Comparison of ENCODE assay signal across 1 cellular context in genomic region chr20:7980332-7981046, GRCh38.
TF ChIP-seq lines count a peak whose summit lies in the region.

No MANE protein-coding gene starts in this region.

TF ChIP-seq in HepG2, 621 proteins besides CTCF, POLR2A, EP300 and RAD21 (continued from another document and continues in another):
- TF ChIP-seq ZNF687 (CRISPR knock-in tag; IDR thresholded peaks at IDR 0.05) (peak; percentile 20; the same call in 1 of the 2 replicates), RBFOX2 (IDR thresholded peaks at IDR 0.05; ENCODE audit: low read depth, low read length) (no peak), ZSCAN29 (CRISPR knock-in tag; conservative IDR thresholded peaks at IDR 0.05) (peak; percentile 48; the same call in 1 of the 2 replicates), DRAP1 (CRISPR knock-in tag; IDR thresholded peaks at IDR 0.05) (0 out of 2 replicates have a peak, but pooled peaks have one; percentile 12), MXD4 (CRISPR knock-in tag; IDR thresholded peaks at IDR 0.05) (no peak), MEIS2 (CRISPR knock-in tag; IDR thresholded peaks at IDR 0.05) (no peak), SMC3 (IDR thresholded peaks at IDR 0.05; ENCODE audit: low read length) (peak; percentile 89), PLSCR1 (CRISPR knock-in tag; IDR thresholded peaks at IDR 0.05; ENCODE audit: borderline replicate concordance) (no peak), KAT7 (CRISPR knock-in tag; IDR thresholded peaks at IDR 0.05; ENCODE audit: borderline replicate concordance) (0 out of 2 replicates have a peak, but pooled peaks have one; percentile 40), HMGA1 (CRISPR knock-in tag; conservative IDR thresholded peaks at IDR 0.05) (no peak), PAXIP1 (CRISPR knock-in tag; conservative IDR thresholded peaks at IDR 0.05) (peak; percentile 19; the same call in 1 of the 2 replicates), ARID5B (CRISPR knock-in tag; IDR thresholded peaks at IDR 0.05) (peak; percentile 55; the same call in 1 of the 2 replicates), DZIP1 (CRISPR knock-in tag; IDR thresholded peaks at IDR 0.05) (no peak), YEATS2 (CRISPR knock-in tag; IDR thresholded peaks at IDR 0.05; ENCODE audit: borderline replicate concordance) (peak; percentile 69; the same call in 1 of the 2 replicates), ZNF296 (CRISPR knock-in tag; conservative IDR thresholded peaks at IDR 0.05) (no peak), ZNF883 (CRISPR knock-in tag; IDR thresholded peaks at IDR 0.05; ENCODE audit: not compliant biosample characterization) (no peak), ZSCAN25 (CRISPR knock-in tag; IDR thresholded peaks at IDR 0.05) (0 out of 2 replicates have a peak, but pooled peaks have one; percentile 49), ZMAT5 (CRISPR knock-in tag; IDR thresholded peaks at IDR 0.05; ENCODE audit: borderline replicate concordance, low read depth) (no peak), MYPOP (CRISPR knock-in tag; IDR thresholded peaks at IDR 0.05) (no peak), TGIF2 (CRISPR knock-in tag; IDR thresholded peaks at IDR 0.05) (no peak), ZNF556 (CRISPR knock-in tag; IDR thresholded peaks at IDR 0.05; ENCODE audit: borderline replicate concordance) (no peak), PATZ1 (CRISPR knock-in tag; IDR thresholded peaks at IDR 0.05) (peak; percentile 21; the same call in 1 of the 2 replicates), THRA (CRISPR knock-in tag; IDR thresholded peaks at IDR 0.05; ENCODE audit: borderline replicate concordance) (0 out of 2 replicates have a peak, but pooled peaks have one; percentile 13), ONECUT2 (CRISPR knock-in tag; IDR thresholded peaks at IDR 0.05) (no peak), ZIK1 (CRISPR knock-in tag; IDR thresholded peaks at IDR 0.05; ENCODE audit: borderline replicate concordance, low read depth) (no peak), ETS1 (CRISPR knock-in tag; IDR thresholded peaks at IDR 0.05) (0 out of 2 replicates have a peak, but pooled peaks have one; percentile 16), ZBTB3 (CRISPR knock-in tag; IDR thresholded peaks at IDR 0.05; ENCODE audit: borderline replicate concordance, low read depth) (no peak), ZNF44 (CRISPR knock-in tag; IDR thresholded peaks at IDR 0.05) (no peak), E2F1 (CRISPR knock-in tag; IDR thresholded peaks at IDR 0.05) (0 out of 2 replicates have a peak, but pooled peaks have one; percentile 17)
